ENCODE assay signal across 1 cellular context in the genomic region with DNA sequence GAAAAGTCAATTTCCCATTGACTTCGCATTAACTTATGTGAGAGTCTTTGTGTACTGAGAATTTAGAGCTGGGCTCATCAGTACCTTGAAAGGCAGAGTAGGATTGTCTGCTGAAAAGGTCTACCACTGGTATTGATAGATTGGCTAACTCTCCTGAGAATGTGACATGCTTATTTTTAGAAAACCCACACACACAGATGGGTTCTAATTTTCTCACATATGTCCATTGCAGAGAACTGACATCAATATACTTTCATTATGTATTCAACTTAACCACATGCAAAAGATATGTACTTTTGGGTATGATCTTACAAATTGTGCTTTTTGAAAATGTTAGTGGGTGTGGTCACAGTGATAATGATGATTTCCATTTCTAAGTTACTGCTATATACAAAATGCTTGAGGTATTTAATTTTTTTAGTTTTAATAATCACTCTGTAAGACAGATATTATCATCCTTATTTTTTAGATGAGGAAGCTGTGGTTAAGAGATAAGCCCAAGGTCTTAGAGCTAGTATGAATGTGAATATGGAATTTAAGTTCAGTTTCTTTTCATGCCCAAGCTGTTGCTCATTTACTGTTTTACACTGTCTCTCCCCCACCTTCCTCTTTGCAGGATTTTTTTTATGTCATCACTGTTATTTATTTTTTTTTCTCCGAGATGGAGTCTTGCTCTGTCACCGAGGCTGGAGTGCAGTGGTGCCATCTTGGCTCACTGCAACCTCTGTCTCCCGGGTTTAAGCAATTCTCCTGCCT.
TF ChIP-seq lines count a peak whose summit lies in the region.

No MANE protein-coding gene starts in this region.

TF ChIP-seq in GM12878, 131 proteins besides CTCF, POLR2A, EP300 and RAD21:
- TF ChIP-seq CREM (IDR thresholded peaks at IDR 0.05; ENCODE audit: low read depth) (peak; percentile 58; the same call in 1 of the 2 replicates), BCL11A (IDR thresholded peaks at IDR 0.05; ENCODE audit: low read depth, low read length) (peak; percentile 57; the same call in 1 of the 2 replicates), PKNOX1 (IDR thresholded peaks at IDR 0.05) (peak; percentile 66), JUND (IDR thresholded peaks at IDR 0.05; ENCODE audit: low read depth, low read length) (peak; percentile 10; the same call in 1 of the 2 replicates), STAT3 (IDR thresholded peaks at IDR 0.05; ENCODE audit: low read depth, low read length) (peak; percentile 91; the same call in 1 of the 2 replicates), TBL1XR1 (IDR thresholded peaks at IDR 0.05; ENCODE audit: low read depth, low read length) (peak; percentile 68; the same call in 1 of the 2 replicates), MEF2A (IDR thresholded peaks at IDR 0.05; ENCODE audit: insufficient read depth, low read depth, low read length) (peak; percentile 95), BHLHE40 (IDR thresholded peaks at IDR 0.05; ENCODE audit: borderline replicate concordance in 1 of 2, low read depth in 2 of 2, low read length in 1 of 2) (peak; percentile 16 to 57; a peak in 2 of 4 replicates), ZNF217 (IDR thresholded peaks at IDR 0.05) (0 out of 2 replicates have a peak, but pooled peaks have one; percentile 34), BCL3 (IDR thresholded peaks at IDR 0.05; ENCODE audit: borderline replicate concordance, insufficient read depth, low read depth, low read length, poor library complexity, severe bottlenecking) (no peak), CREB1 (IDR thresholded peaks at IDR 0.05; ENCODE audit: low read depth) (peak; percentile 51; the same call in 1 of the 2 replicates), RAD51 (IDR thresholded peaks at IDR 0.05) (no peak), CUX1 (IDR thresholded peaks at IDR 0.05; ENCODE audit: insufficient replicate concordance, low read depth, low read length) (no peak), DPF2 (IDR thresholded peaks at IDR 0.05) (0 out of 2 replicates have a peak, but pooled peaks have one; percentile 43), MEF2B (IDR thresholded peaks at IDR 0.05; ENCODE audit: partially characterized antibody, poor library complexity, severe bottlenecking) (peak; percentile 92), NR2F1 (conservative IDR thresholded peaks at IDR 0.05) (peak; percentile 30; the same call in 1 of the 2 replicates), SMARCA5 (IDR thresholded peaks at IDR 0.05) (no peak), SMAD1 (IDR thresholded peaks at IDR 0.05; ENCODE audit: low read depth, partially characterized antibody) (no peak), RUNX3 (IDR thresholded peaks at IDR 0.05; ENCODE audit: low read length) (peak; percentile 96), HSF1 (IDR thresholded peaks at IDR 0.05; ENCODE audit: low read depth, low read length) (no peak), ZNF592 (IDR thresholded peaks at IDR 0.05) (no peak), TCF7 (IDR thresholded peaks at IDR 0.05; ENCODE audit: borderline replicate concordance) (0 out of 2 replicates have a peak, but pooled peaks have one; percentile 45), HDGF (IDR thresholded peaks at IDR 0.05) (0 out of 2 replicates have a peak, but pooled peaks have one; percentile 48), SKIL (IDR thresholded peaks at IDR 0.05; ENCODE audit: low read depth, poor library complexity, severe bottlenecking) (peak; percentile 73), CBFB (IDR thresholded peaks at IDR 0.05; ENCODE audit: low read depth) (peak; percentile 81), TCF12 (IDR thresholded peaks at IDR 0.05; ENCODE audit: low read depth, low read length) (0 out of 2 replicates have a peak, but pooled peaks have one; percentile 41), POU2F2 (IDR thresholded peaks at IDR 0.05; ENCODE audit: borderline replicate concordance, low read depth, low read length) (0 out of 3 replicates have a peak, but pooled peaks have one; percentile 13), EED (IDR thresholded peaks at IDR 0.05; ENCODE audit: low read depth) (peak; percentile 26; the same call in 1 of the 2 replicates), NFIC (IDR thresholded peaks at IDR 0.05; ENCODE audit: low read depth, low read length) (peak; percentile 83; the same call in 1 of the 2 replicates), JUNB (IDR thresholded peaks at IDR 0.05) (peak; percentile 75), ATF7 (IDR thresholded peaks at IDR 0.05; ENCODE audit: low read depth) (peak; percentile 75), IKZF2 (IDR thresholded peaks at IDR 0.05) (peak; percentile 22 to 35; a peak in 1 of 4 replicates), MTA2 (IDR thresholded peaks at IDR 0.05; ENCODE audit: low read depth) (peak; percentile 86; the same call in 1 of the 2 replicates), FOXM1 (IDR thresholded peaks at IDR 0.05; ENCODE audit: low read depth, low read length) (peak; percentile 67; the same call in 1 of the 2 replicates)
- TF ChIP-seq, protein P1, sequence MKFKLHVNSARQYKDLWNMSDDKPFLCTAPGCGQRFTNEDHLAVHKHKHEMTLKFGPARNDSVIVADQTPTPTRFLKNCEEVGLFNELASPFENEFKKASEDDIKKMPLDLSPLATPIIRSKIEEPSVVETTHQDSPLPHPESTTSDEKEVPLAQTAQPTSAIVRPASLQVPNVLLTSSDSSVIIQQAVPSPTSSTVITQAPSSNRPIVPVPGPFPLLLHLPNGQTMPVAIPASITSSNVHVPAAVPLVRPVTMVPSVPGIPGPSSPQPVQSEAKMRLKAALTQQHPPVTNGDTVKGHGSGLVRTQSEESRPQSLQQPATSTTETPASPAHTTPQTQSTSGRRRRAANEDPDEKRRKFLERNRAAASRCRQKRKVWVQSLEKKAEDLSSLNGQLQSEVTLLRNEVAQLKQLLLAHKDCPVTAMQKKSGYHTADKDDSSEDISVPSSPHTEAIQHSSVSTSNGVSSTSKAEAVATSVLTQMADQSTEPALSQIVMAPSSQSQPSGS (IDR thresholded peaks at IDR 0.05; ENCODE audit: low read length) = peak; percentile 78
